Comparison of ENCODE assay signal across 1 cellular context in genomic region chr16:11586856-11587642, GRCh38.
A peak's percentile ranks its signal among the peaks of the same experiment; 100 is the strongest.
TF ChIP-seq lines count a peak whose summit lies in the region.

LITAF (minus strand) TSS chr16:11586919; CDS start chr16:11556730, 30,189 bp downstream.

TF ChIP-seq in HepG2, 621 proteins besides CTCF, POLR2A, EP300 and RAD21 (continued from another document):
- TF ChIP-seq BCL3 (CRISPR knock-in tag; IDR thresholded peaks at IDR 0.05): peak; percentile 40; the same call in 1 of the 2 replicates
- peak; percentile 43 for TF ChIP-seq ELF1 (CRISPR knock-in tag; IDR thresholded peaks at IDR 0.05)
- TF ChIP-seq FUBP1 (CRISPR knock-in tag; IDR thresholded peaks at IDR 0.05; ENCODE audit: borderline replicate concordance): no peak
- TF ChIP-seq NR0B2 (CRISPR knock-in tag; IDR thresholded peaks at IDR 0.05): peak; percentile 70; the same call in 1 of the 2 replicates
- TF ChIP-seq DRAP1 (CRISPR knock-in tag; IDR thresholded peaks at IDR 0.05): no peak; the same call in none of the 2 replicates
- TF ChIP-seq ARID2 (CRISPR knock-in tag; IDR thresholded peaks at IDR 0.05; ENCODE audit: borderline replicate concordance): peak; percentile 99
- 0 out of 2 replicates have a peak, but pooled peaks have one; percentile 66 for TF ChIP-seq ZNF251 (CRISPR knock-in tag; IDR thresholded peaks at IDR 0.05)
- 0 out of 2 replicates have a peak, but pooled peaks have one; percentile 1 for TF ChIP-seq ZNF143 (CRISPR knock-in tag; IDR thresholded peaks at IDR 0.05)
